15 cellular contexts compared by ENCODE assay signal in the genomic region with DNA sequence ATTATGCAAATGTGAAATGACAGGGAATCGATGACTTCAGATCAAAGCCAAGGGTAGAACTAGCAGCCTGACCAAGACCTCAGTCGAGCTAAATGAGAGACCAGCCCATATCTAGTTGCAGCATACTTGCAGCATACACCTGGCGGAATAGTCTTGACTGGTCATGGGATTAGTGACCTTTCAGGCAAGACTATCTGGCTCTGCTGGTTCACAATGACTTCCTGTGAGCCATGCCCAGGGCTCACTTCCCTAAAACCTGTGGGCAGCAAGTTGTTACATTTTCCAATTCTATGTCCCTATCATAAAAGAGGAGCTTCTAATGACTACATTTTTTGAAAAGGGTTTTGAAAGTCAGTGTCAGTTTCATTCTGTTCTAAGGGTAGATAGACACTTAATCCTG.
DNase-seq lines count a peak whose midpoint lies in the region; ATAC-seq and TF ChIP-seq lines count a peak whose summit lies in the region.
"Had no signal": no experiment of that assay in that cellular context is flagged by ENCODE, and none has a peak within 500 bp of the region (broad histone marks: within the 10 kb centered on the region; RNA-seq: fewer than 3 reads in every experiment).

No MANE protein-coding gene starts in this region.

- no peaks in the 10 kb centered on the region for H3K4me1 Mint-ChIP-seq in mesothelial cell of epicardium

- H3K36me3 Mint-ChIP-seq in mesothelial cell of epicardium, result no peaks in the 10 kb centered on the region

- H3K4me3 Mint-ChIP-seq in mesothelial cell of epicardium, result no peak overlapping the region

- intact Hi-C loops in posterior cingulate gyrus (cut with DNase I), result no loop called here

- ATAC-seq in GM19324 (IDR thresholded peaks at IDR 0.05; ENCODE audit: low FRiP score, unreplicated experiment), result peak; percentile 81
- peak; percentile 87 for ATAC-seq in esophagus mucosa
- ATAC-seq: HCT116 had no signal

- no peaks in the 10 kb centered on the region for H3K9me3 Mint-ChIP-seq in mesothelial cell of epicardium

- H3K27me3 Mint-ChIP-seq in mesothelial cell of epicardium (ENCODE audit: low read depth), result no peaks in the 10 kb centered on the region

- DNase-seq in CD1c-positive myeloid dendritic cell (ENCODE audit: extremely low spot score) (peak; percentile 78), OCI-M1 (lab: John Stamatoyannopoulos, UW) (peak; percentile 90), mesothelial cell of epicardium (ENCODE audit: low spot score in 2 of 2, unreplicated experiment in 2 of 2) (no peak), posterior cingulate gyrus (no peak)
- no peak for DNase-seq in activated CD8-positive, alpha-beta memory T cell treated with anti-CD3 and anti-CD28 coated beads for 24 hours
- DNase-seq: C1 segment of cervical spinal cord; NCI-H187; NCI-H226; NCI-H69; NK-92 treated with Interleukin-12 subunit alpha and Interleukin-12 subunit beta, amount 100 ng/mL, for 24 hours; SJCRH30; SW 1271 had no signal

- H3K27ac Mint-ChIP-seq in mesothelial cell of epicardium, result no peak overlapping the region

- no peak for TF ChIP-seq CTCF in mesothelial cell of epicardium (IDR thresholded peaks at IDR 0.05; ENCODE audit: unreplicated experiment)

Comparison
In these comparisons a context has a peak if more than half of its experiments do, and no peak if none do; other contexts are left out.
1. DNase-seq: peak in CD1c-positive myeloid dendritic cell (single experiment) and OCI-M1 (single experiment); none in activated CD8-positive, alpha-beta memory T cell treated with anti-CD3 and anti-CD28 coated beads for 24 hours (single experiment), mesothelial cell of epicardium (0 of 2) and posterior cingulate gyrus (0 of 10).